Comparison of ENCODE assay signal across 1 cellular context in genomic region chr1:8419861-8420260, GRCh38.
TF ChIP-seq lines count a peak whose summit lies in the region.

No MANE protein-coding gene starts in this region.

TF ChIP-seq in GM23338, 12 proteins besides CTCF, POLR2A, EP300 and RAD21 (continued from another document):
- TF ChIP-seq ZNF462 (CRISPR knock-in tag; IDR thresholded peaks at IDR 0.05), result no peak
- no peak for TF ChIP-seq EZH2 (IDR thresholded peaks at IDR 0.05; ENCODE audit: low read depth, unreplicated experiment)
- TF ChIP-seq EZH2phosphoT487 (IDR thresholded peaks at IDR 0.05; ENCODE audit: unreplicated experiment), result no peak
- TF ChIP-seq ETS1 (IDR thresholded peaks at IDR 0.05), result no peak
- no peak for TF ChIP-seq CREB1 (CRISPR knock-in tag; IDR thresholded peaks at IDR 0.05; ENCODE audit: low read depth)
- no peak for TF ChIP-seq REST (IDR thresholded peaks at IDR 0.05; ENCODE audit: unreplicated experiment)
- no peak for TF ChIP-seq ZNF114 (CRISPR knock-in tag; IDR thresholded peaks at IDR 0.05)
- TF ChIP-seq POLR2AphosphoS5 (IDR thresholded peaks at IDR 0.05; ENCODE audit: low read depth), result no peak
- TF ChIP-seq STAT1 (IDR thresholded peaks at IDR 0.05; ENCODE audit: unreplicated experiment), result no peak
